Comparison of ENCODE assay signal across 23 cellular contexts in the genomic region with DNA sequence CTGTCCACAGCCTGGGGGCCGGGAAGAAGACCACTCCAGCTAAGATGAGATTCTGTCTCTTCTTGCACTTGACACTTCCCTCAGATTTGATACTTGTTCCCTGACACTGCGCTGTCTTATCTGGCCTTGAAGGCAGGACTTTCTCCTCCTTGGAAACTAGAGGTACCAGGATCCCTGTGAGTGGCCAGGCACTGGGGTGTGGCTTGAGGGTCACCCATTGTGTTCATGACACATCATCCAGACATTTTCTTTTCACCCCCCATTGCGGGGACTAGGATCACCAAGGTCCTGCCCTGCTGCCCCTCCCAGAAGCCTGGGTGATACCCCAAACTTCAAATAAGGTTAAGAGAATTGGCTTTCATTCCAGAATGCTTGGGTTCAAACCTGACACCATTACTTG.
DNase-seq lines count a peak whose midpoint lies in the region; ATAC-seq, FAIRE-seq and TF ChIP-seq lines count a peak whose summit lies in the region.
"Had no signal": no experiment of that assay in that cellular context is flagged by ENCODE, and none has a peak within 500 bp of the region (broad histone marks: within the 10 kb centered on the region; RNA-seq: fewer than 3 reads in every experiment).

No MANE protein-coding gene starts in this region.

- no peak for FAIRE-seq in H1 (lab: Jason Lieb, UNC)
- no peak for FAIRE-seq in small intestine (lab: Jason Lieb, UNC)
- FAIRE-seq: A549, G401.6, GM12892, H54 had no signal

- H2BK12ac ChIP-seq in H1 (ENCODE audit: low read depth, low read length) = peak overlapping the region; percentile 1; the same call in 1 of the 2 replicates

- H3F3A ChIP-seq in SK-N-SH (replicated peaks; ENCODE audit: insufficient read depth) = peaks cover 8% of the 10 kb centered on the region

- H2BK20ac ChIP-seq in IMR-90 (ENCODE audit: low read depth, low read length) = no peak overlapping the region
- peak overlapping the region; percentile 74; the same call in 1 of the 2 replicates for H2BK20ac ChIP-seq in H1 (ENCODE audit: low read length)

- H3K4me1 ChIP-seq in IMR-90 (ENCODE audit: control insufficient read depth, insufficient read depth, low read length) (peaks cover 7% of the 10 kb centered on the region; the same call in 1 of the 2 replicates), H1 (replicated peaks in 1 of 4; ENCODE audit: control insufficient read depth in 3 of 4, insufficient read depth in 4 of 4, low read length in 3 of 4) (peaks cover 0 to 9% (median 3%) of the 10 kb centered on the region in 4 experiments; a peak in 6 of 7 replicates), small intestine (ENCODE audit: control insufficient read depth in 2 of 2, insufficient read depth in 1 of 2, low read depth in 1 of 2, low read length in 1 of 2) (no peaks in the 10 kb centered on the region), SK-N-SH (ENCODE audit: control insufficient read depth in 1 of 2, insufficient read depth in 2 of 2, low read depth in 1 of 2, low read length in 1 of 2) (peaks cover 0 to 6% of the 10 kb centered on the region in 2 experiments; a peak in 3 of 4 replicates)

- CTCF ChIA-PET in IMR-90 (lab: Yijun Ruan, JAX) (no interaction called here), H1 (lab: Charles Lee; ENCODE audit: partially characterized antibody) (interaction anchor here (0.8 to 2.1 kb wide), 6 partner anchors 9 to 47 kb away, joined by 3 to 8 read pairs (median 4); no protein-coding TSS in a partner anchor), SK-N-SH (lab: Yijun Ruan, JAX) (interaction anchor here (1.8 kb wide), 1 partner anchor 9 kb away, joined by 6 read pairs; no protein-coding TSS in a partner anchor)

- H3K27ac ChIP-seq in IMR-90 (ENCODE audit: insufficient read depth, low read length) = no peak overlapping the region
- no peak overlapping the region for H3K27ac ChIP-seq in H1 (ENCODE audit: low read depth, low read length)
- no peak overlapping the region for H3K27ac ChIP-seq in small intestine (ENCODE audit: low read depth in 1 of 2, low read length in 1 of 2)
- no peak overlapping the region for H3K27ac ChIP-seq in SK-N-SH (ENCODE audit: low read depth in 2 of 2, low read length in 1 of 2)
- H3K27ac ChIP-seq: A549; BLaER1 treated with 17β-estradiol and CSF1 and Interleukin-3, amounts not matched to agents 10 nM and 100 nM had no signal

- H3K27me3 ChIP-seq in IMR-90 (ENCODE audit: control insufficient read depth, insufficient read depth, low read length) = no peaks in the 10 kb centered on the region
- no peaks in the 10 kb centered on the region; a peak in 1 of 7 replicates for H3K27me3 ChIP-seq in H1 (replicated peaks in 1 of 4; ENCODE audit: control insufficient read depth in 3 of 4, extremely low read depth in 1 of 4, insufficient read depth in 3 of 4, low read length in 3 of 4)
- no peaks in the 10 kb centered on the region for H3K27me3 ChIP-seq in small intestine (ENCODE audit: control insufficient read depth in 2 of 2, insufficient read depth in 2 of 2, low read length in 2 of 2)
- no peaks in the 10 kb centered on the region for H3K27me3 ChIP-seq in SK-N-SH (ENCODE audit: insufficient read depth)
- H3K27me3 ChIP-seq: BE2C; BLaER1 treated with 17β-estradiol and CSF1 and Interleukin-3, amounts not matched to agents 10 nM and 100 nM had no signal

- peak overlapping the region; percentile 6; the same call in 1 of the 2 replicates for H3K4ac ChIP-seq in IMR-90 (ENCODE audit: low read depth, low read length)
- H3K4ac ChIP-seq in H1 (replicated peaks; ENCODE audit: insufficient read length, low read depth, low read length) = no peak overlapping the region

- no peak overlapping the region for H2AK9ac ChIP-seq in IMR-90 (replicated peaks; ENCODE audit: low read depth, low read length, poor library complexity)

- WGBS in IMR-90 (ENCODE audit: extremely low coverage in 2 of 2, insufficient read length in 1 of 2), 2 experiments = 83% methylated on average over 1 of the region's 3 CpGs; no CpG with 5 or more reads in 1 of the 2 experiments
- 95% methylated on average over 3 of the region's 3 CpGs; no CpG with 5 or more reads in 1 of the 2 experiments for WGBS in H1 (ENCODE audit: extremely low coverage in 1 of 2, insufficient coverage in 1 of 2, insufficient read length in 1 of 2, insufficient replicate concordance in 2 of 2, low coverage in 1 of 2, low lambda C conversion rate in 2 of 2, missing lambda C conversion rate in 1 of 2), 2 experiments
- WGBS in small intestine, 3 donors = 66 to 85% (median 70%) methylated on average over 3 of the region's 3 CpGs
- WGBS in SK-N-SH (ENCODE audit: low lambda C conversion rate) = 88% methylated on average over 3 of the region's 3 CpGs

- H3K4me2 ChIP-seq in IMR-90 (ENCODE audit: low read depth, low read length) = no peak overlapping the region
- no peak overlapping the region for H3K4me2 ChIP-seq in H1 (ENCODE audit: insufficient read depth in 1 of 2, low read depth in 2 of 2, low read length in 2 of 2)
- H3K4me2 ChIP-seq in SK-N-SH = no peak overlapping the region
- H3K4me2 ChIP-seq: A549, GM23338 had no signal

- no peaks in the 10 kb centered on the region for H3K23me2 ChIP-seq in H1 (ENCODE audit: low read depth, low read length)

- peaks cover 5% of the 10 kb centered on the region for H3K9me1 ChIP-seq in IMR-90 (ENCODE audit: insufficient read depth, low read length)

- H3K4me3 ChIP-seq in IMR-90 (ENCODE audit: insufficient read depth, low read depth, low read length) = no peak overlapping the region
- H3K4me3 ChIP-seq in H1 (ENCODE audit: extremely low read depth in 1 of 4, insufficient read depth in 2 of 4, low read depth in 3 of 4, low read length in 4 of 4) = no peak overlapping the region
- H3K4me3 ChIP-seq in small intestine (ENCODE audit: low read depth in 1 of 2, low read length in 2 of 2) = no peak overlapping the region
- H3K4me3 ChIP-seq in SK-N-SH (ENCODE audit: low read depth in 2 of 2, low read length in 1 of 2) = no peak overlapping the region
- H3K4me3 ChIP-seq: A549; BLaER1 treated with 17β-estradiol and CSF1 and Interleukin-3, amounts not matched to agents 10 nM and 100 nM; GM23338; HAP-1 had no signal

- H3K79me2 ChIP-seq in H1 (ENCODE audit: control insufficient read depth in 1 of 2, insufficient read depth in 2 of 2, low read length in 2 of 2) (no peaks in the 10 kb centered on the region), SK-N-SH (ENCODE audit: insufficient read depth) (no peaks in the 10 kb centered on the region)

- no peak overlapping the region for H4K8ac ChIP-seq in IMR-90 (ENCODE audit: low read depth in 2 of 2, low read length in 2 of 2)
- H4K8ac ChIP-seq in H1 (ENCODE audit: extremely low read depth, insufficient read depth, low read length) = no peak overlapping the region

- dilution Hi-C loops in IMR-90 (cut with HindIII; ENCODE audit: low sequenced_read_pairs, unreplicated experiment) = no loop called here

- H4K91ac ChIP-seq in IMR-90 (ENCODE audit: insufficient read depth, low read depth, low read length) (no peak overlapping the region), H1 (replicated peaks; ENCODE audit: insufficient read length, low read length) (peak overlapping the region; percentile 51)

- H3K36me3 ChIP-seq in IMR-90 (ENCODE audit: control insufficient read depth, insufficient read depth, low read length) (no peaks in the 10 kb centered on the region), H1 (ENCODE audit: control insufficient read depth in 2 of 4, insufficient read depth in 4 of 4, low read length in 3 of 4) (no peaks in the 10 kb centered on the region), small intestine (ENCODE audit: control insufficient read depth in 2 of 2, insufficient read depth in 2 of 2, low read length in 2 of 2) (no peaks in the 10 kb centered on the region), SK-N-SH (replicated peaks in 1 of 2; ENCODE audit: control insufficient read depth in 1 of 2, insufficient read depth in 2 of 2, low read length in 1 of 2) (no peaks in the 10 kb centered on the region)
- H3K36me3 ChIP-seq: BE2C; BLaER1 treated with 17β-estradiol and CSF1 and Interleukin-3, amounts not matched to agents 10 nM and 100 nM; HAP-1 had no signal

- peaks cover 0 to 5% of the 10 kb centered on the region in 2 experiments; a peak in 2 of 4 replicates for H3K79me1 ChIP-seq in IMR-90 (ENCODE audit: low read depth in 1 of 2, low read length in 2 of 2)
- H3K79me1 ChIP-seq in H1 (ENCODE audit: low read depth, low read length) = no peaks in the 10 kb centered on the region

- DNase-seq in IMR-90 (no peak), H1 (ENCODE audit: low read depth in 1 of 2, low spot score in 2 of 2) (no peak), small intestine (peak; percentile 50), SK-N-SH (no peak)
- no peak for DNase-seq in stimulated activated CD4-positive, alpha-beta T cell treated with anti-CD3 and anti-CD28 coated beads, Interleukin-1b, Interleukin-23, amount 100 ng/mL, for 48 hours
- DNase-seq: 8988T; ACHN; AML-193; BE2C; Calu3; CD4-positive, alpha-beta T cell; CD8-positive, alpha-beta memory T cell; DMS53; DND-41; HFFc6 had no signal

- no peak for TF ChIP-seq CTCF in IMR-90 (conservative IDR thresholded peaks at IDR 0.05; ENCODE audit: low read depth, low read length)
- TF ChIP-seq CTCF in H1 (IDR thresholded peaks at IDR 0.05; ENCODE audit: control extremely low read depth in 1 of 3, insufficient read depth in 1 of 3, low read depth in 1 of 3, low read length in 3 of 3) = no peak
- TF ChIP-seq CTCF in SK-N-SH (IDR thresholded peaks at IDR 0.05) = no peak

- intact Hi-C loops in IMR-90 (cut with micrococcal nuclease) = no loop called here

- H2BK120ac ChIP-seq in IMR-90 (ENCODE audit: low read depth, low read length) = no peak overlapping the region
- H2BK120ac ChIP-seq in H1 (replicated peaks; ENCODE audit: low read depth, low read length) = no peak overlapping the region

- H3K56ac ChIP-seq in IMR-90 (ENCODE audit: extremely low read depth, insufficient read depth, low read length) = no peak overlapping the region
- no peak overlapping the region for H3K56ac ChIP-seq in H1 (replicated peaks; ENCODE audit: insufficient read length, low read depth, low read length)

- no peak overlapping the region for H2AFZ ChIP-seq in IMR-90 (replicated peaks; ENCODE audit: low read length, poor library complexity)
- H2AFZ ChIP-seq in H1 (ENCODE audit: low read length) = no peak overlapping the region
- H2AFZ ChIP-seq in SK-N-SH (ENCODE audit: low read depth) = no peak overlapping the region
- H2AFZ ChIP-seq: GM23338 had no signal

- BruUV-seq in IMR-90 (replicated peaks; lab: Mats Ljungman, UMichigan) = no TSS peak

- peaks cover 9% of the 10 kb centered on the region; the same call in 1 of the 2 replicates for H4K20me1 ChIP-seq in IMR-90 (ENCODE audit: insufficient read depth, low read length)
- H4K20me1 ChIP-seq in H1 (replicated peaks in 1 of 2; ENCODE audit: control insufficient read depth in 1 of 2, insufficient read depth in 2 of 2, low read length in 2 of 2) = no peaks in the 10 kb centered on the region
- peaks cover 3% of the 10 kb centered on the region; the same call in 1 of the 2 replicates for H4K20me1 ChIP-seq in SK-N-SH (ENCODE audit: insufficient read depth)
- H4K20me1 ChIP-seq: BLaER1 treated with 17β-estradiol and CSF1 and Interleukin-3, amounts not matched to agents 10 nM and 100 nM had no signal

- no peaks in the 10 kb centered on the region for H3K9me3 ChIP-seq in IMR-90 (ENCODE audit: control insufficient read depth, insufficient read depth, low read length)
- no peaks in the 10 kb centered on the region for H3K9me3 ChIP-seq in H1 (ENCODE audit: insufficient read depth in 2 of 2, low read depth in 1 of 2, low read length in 1 of 2)
- no peaks in the 10 kb centered on the region for H3K9me3 ChIP-seq in small intestine (ENCODE audit: control insufficient read depth, low read depth)
- H3K9me3 ChIP-seq in SK-N-SH = no peaks in the 10 kb centered on the region
- H3K9me3 ChIP-seq: A549; BE2C; BLaER1 treated with 17β-estradiol and CSF1 and Interleukin-3, amounts not matched to agents 10 nM and 100 nM; HAP-1 had no signal

- H3K9ac ChIP-seq in IMR-90 (ENCODE audit: low read depth, low read length) (no peak overlapping the region), H1 (replicated peaks in 1 of 4; ENCODE audit: extremely low read depth in 1 of 4, low read depth in 3 of 4, low read length in 3 of 4) (no peak overlapping the region), SK-N-SH (no peak overlapping the region)
- H3K9ac ChIP-seq: BLaER1 treated with 17β-estradiol and CSF1 and Interleukin-3, amounts not matched to agents 10 nM and 100 nM had no signal

- peak overlapping the region; percentile 30 for H2AK5ac ChIP-seq in IMR-90 (ENCODE audit: low read depth, low read length)
- 0 out of 2 replicates have a peak overlapping the region, but pooled peaks have one; percentile 95 for H2AK5ac ChIP-seq in H1 (ENCODE audit: low read depth, low read length)

- TF ChIP-seq EP300 in H1 (IDR thresholded peaks at IDR 0.05; ENCODE audit: borderline replicate concordance in 1 of 2, low read depth in 2 of 2, low read length in 2 of 2) = no peak
- no peak for TF ChIP-seq EP300 in SK-N-SH (IDR thresholded peaks at IDR 0.05; ENCODE audit: borderline replicate concordance in 1 of 2, low read depth in 1 of 2, low read length in 1 of 2)

- in situ Hi-C loops in IMR-90 (cut with MboI; ENCODE audit: low sequenced_read_pairs) = no loop called here

- no peaks in the 10 kb centered on the region for H3K9me2 ChIP-seq in SK-N-SH

- H2BK15ac ChIP-seq in IMR-90 (ENCODE audit: low read depth, low read length) (no peak overlapping the region), H1 (ENCODE audit: low read length) (peak overlapping the region; percentile 97; the same call in 1 of the 2 replicates)

- POLR2A ChIA-PET in IMR-90 (lab: Charles Lee; ENCODE audit: unreplicated experiment) (no interaction called here), H1 (lab: Charles Lee; ENCODE audit: partially characterized antibody) (interaction anchor here (1.1 kb wide), 1 partner anchor 15 kb away, joined by 4 read pairs; no protein-coding TSS in a partner anchor), SK-N-SH (lab: Yijun Ruan, JAX) (no interaction called here)

- TF ChIP-seq RAD21 in IMR-90 (IDR thresholded peaks at IDR 0.05; ENCODE audit: low read length) = no peak
- TF ChIP-seq RAD21 in H1 (IDR thresholded peaks at IDR 0.05 in 1 of 2, conservative IDR thresholded peaks at IDR 0.05 in 1 of 2; ENCODE audit: low read depth in 2 of 2, low read length in 2 of 2) = no peak
- no peak for TF ChIP-seq RAD21 in SK-N-SH (IDR thresholded peaks at IDR 0.05; ENCODE audit: low read length)

- TF ChIP-seq POLR2A in IMR-90 (IDR thresholded peaks at IDR 0.05; ENCODE audit: low read depth, low read length) (no peak), H1 (IDR thresholded peaks at IDR 0.05; ENCODE audit: control extremely low read depth in 1 of 2, low read depth in 2 of 2, low read length in 2 of 2) (no peak)

- H3K18ac ChIP-seq in IMR-90 (ENCODE audit: low read depth, low read length) (no peak overlapping the region), H1 (ENCODE audit: extremely low read depth, low read length) (0 out of 2 replicates have a peak overlapping the region, but pooled peaks have one; percentile 43)

- no peak for ATAC-seq in IMR-90 (ENCODE audit: low read depth)
- no peak for ATAC-seq in GM18907 (IDR thresholded peaks at IDR 0.05; ENCODE audit: unreplicated experiment)
- ATAC-seq: A549, GM23338 had no signal

- no peak overlapping the region for H3K14ac ChIP-seq in IMR-90 (replicated peaks; ENCODE audit: low read depth, low read length)
- H3K14ac ChIP-seq in H1 (ENCODE audit: insufficient read length) = no peak overlapping the region

- H2BK5ac ChIP-seq in IMR-90 (ENCODE audit: low read depth, low read length, poor library complexity, severe bottlenecking) = no peak overlapping the region
- H2BK5ac ChIP-seq in H1 (ENCODE audit: low read depth, low read length) = peak overlapping the region; percentile 79; the same call in 1 of the 2 replicates

- H3K23ac ChIP-seq in IMR-90 (ENCODE audit: low read depth, low read length) (no peak overlapping the region), H1 (ENCODE audit: insufficient read length) (no peak overlapping the region)

- no peak overlapping the region for H4K5ac ChIP-seq in IMR-90 (ENCODE audit: low read depth, low read length)
- H4K5ac ChIP-seq in H1 (ENCODE audit: insufficient read length, low read depth, low read length) = no peak overlapping the region
